Comparison of ENCODE assay signal across 8 cellular contexts in genomic region chr4:100093091-100093866, GRCh38.
DNase-seq lines count a peak whose midpoint lies in the region; ATAC-seq and TF ChIP-seq lines count a peak whose summit lies in the region.

No MANE protein-coding gene starts in this region.

- H3K36me3 Mint-ChIP-seq in activated CD4-positive, alpha-beta T cell treated with anti-CD3 and anti-CD28 coated beads, Interleukin-2, amount 10 ng/mL, durations not matched to agents 24 days and 14 days (ENCODE audit: low read depth): no peaks in the 10 kb centered on the region

- H3K27me3 ChIP-seq in colonic mucosa (no peaks in the 10 kb centered on the region), liver (ENCODE audit: control insufficient read depth in 4 of 4, insufficient read depth in 4 of 4, low read length in 3 of 4) (no peaks in the 10 kb centered on the region)

- TF ChIP-seq CTCF in colonic mucosa (IDR thresholded peaks at IDR 0.05) (peak; percentile 82), liver (IDR thresholded peaks at IDR 0.05; ENCODE audit: low read depth, low read length, missing input control) (peak; percentile 68)

- peaks cover 42% of the 10 kb centered on the region for H3K4me1 Mint-ChIP-seq in activated CD4-positive, alpha-beta T cell treated with anti-CD3 and anti-CD28 coated beads, Interleukin-2, amount 10 ng/mL, durations not matched to agents 24 days and 14 days

- DNase-seq in C1 segment of cervical spinal cord (lab: John Stamatoyannopoulos, UW) (peak in 11 of 14 donors; percentile 2 to 77 (median 20)), NCI-H524 (lab: John Stamatoyannopoulos, UW) (peak; percentile 69 to 82), colonic mucosa (peak; percentile 60)
- peak; percentile 94 for DNase-seq in activated CD4-positive, alpha-beta T cell treated with anti-CD3 and anti-CD28 coated beads, Interleukin-2, amount 10 ng/mL, durations not matched to agents 24 days and 14 days
- DNase-seq in stimulated activated CD4-positive, alpha-beta T cell treated with anti-CD3 and anti-CD28 coated beads, TNF-alpha, amount 100 ng/mL, for 1 hour (ENCODE audit: low read depth in 3 of 3, low spot score in 1 of 3): peak; percentile 51 to 75 (median 70)

- no peaks in the 10 kb centered on the region for H3K27me3 Mint-ChIP-seq in activated CD4-positive, alpha-beta T cell treated with anti-CD3 and anti-CD28 coated beads, Interleukin-2, amount 10 ng/mL, durations not matched to agents 24 days and 14 days

- 31% methylated on average over 8 of the region's 8 CpGs for WGBS in liver

- H3K36me3 ChIP-seq in colonic mucosa (no peaks in the 10 kb centered on the region), liver (ENCODE audit: control insufficient read depth in 4 of 4, insufficient read depth in 3 of 4, low read depth in 1 of 4, low read length in 3 of 4) (no peaks in the 10 kb centered on the region)

- peak overlapping the region; percentile 43 for H3K4me3 Mint-ChIP-seq in activated CD4-positive, alpha-beta T cell treated with anti-CD3 and anti-CD28 coated beads, Interleukin-2, amount 10 ng/mL, durations not matched to agents 24 days and 14 days

- peak overlapping the region; percentile 91 for H3K27ac Mint-ChIP-seq in activated CD4-positive, alpha-beta T cell treated with anti-CD3 and anti-CD28 coated beads, Interleukin-2, amount 10 ng/mL, durations not matched to agents 24 days and 14 days

- H3K27ac ChIP-seq in colonic mucosa (no peak overlapping the region), liver (ENCODE audit: low read depth in 1 of 2, low read length in 2 of 2) (no peak overlapping the region)

- peak; percentile 78 to 79 for TF ChIP-seq RAD21 in liver (IDR thresholded peaks at IDR 0.05)

- ATAC-seq in GM19372 (IDR thresholded peaks at IDR 0.05; ENCODE audit: low read depth, unreplicated experiment) (peak; percentile 77), HG03460 (IDR thresholded peaks at IDR 0.05; ENCODE audit: unreplicated experiment) (peak; percentile 88)

- H3K9me3 ChIP-seq in colonic mucosa (no peaks in the 10 kb centered on the region), liver (ENCODE audit: control insufficient read depth in 4 of 4, low read length in 3 of 4) (no peaks in the 10 kb centered on the region)

- no peak overlapping the region for H3K9ac ChIP-seq in colonic mucosa (ENCODE audit: low read depth in 2 of 2, low read length in 2 of 2)
- no peak overlapping the region for H3K9ac ChIP-seq in liver (ENCODE audit: low read depth in 1 of 2, low read length in 2 of 2)

- H3K9me3 Mint-ChIP-seq in activated CD4-positive, alpha-beta T cell treated with anti-CD3 and anti-CD28 coated beads, Interleukin-2, amount 10 ng/mL, durations not matched to agents 24 days and 14 days: no peaks in the 10 kb centered on the region

- H3K4me1 ChIP-seq in colonic mucosa (no peaks in the 10 kb centered on the region), liver (ENCODE audit: control insufficient read depth in 4 of 4, insufficient read depth in 4 of 4, low read length in 3 of 4) (peaks cover 0 to 3% (median 0%) of the 10 kb centered on the region in 4 donors)

- no peak overlapping the region for H3K4me3 ChIP-seq in colonic mucosa
- H3K4me3 ChIP-seq in liver (ENCODE audit: low read depth in 1 of 3, low read length in 3 of 3): no peak overlapping the region

- intact Hi-C loops in activated CD4-positive, alpha-beta T cell treated with anti-CD3 and anti-CD28 coated beads, Interleukin-2, amount 10 ng/mL, durations not matched to agents 24 days and 14 days (cut with micrococcal nuclease): loop anchor here (1.0 to 10.0 kb wide), 10 partner anchors 8 to 1639 kb away; partner anchors contain the start of genes DDIT4L, DNAJB14 and TRMT10A
- intact Hi-C loops in colonic mucosa (cut with DNase I): no loop called here

TF ChIP-seq in liver, 16 proteins besides CTCF, POLR2A, EP300 and RAD21:
- no peak for TF ChIP-seq TAF1 (conservative IDR thresholded peaks at IDR 0.05)
- TF ChIP-seq ATF3 (IDR thresholded peaks at IDR 0.05): no peak
- TF ChIP-seq SP1 (IDR thresholded peaks at IDR 0.05): no peak

Comparison
In these comparisons a context has a peak if more than half of its experiments do, and no peak if none do; other contexts are left out.
1. DNase-seq: peak in every context shown above with its lines; median percentile 94 in activated CD4-positive, alpha-beta T cell treated with anti-CD3 and anti-CD28 coated beads, Interleukin-2, amount 10 ng/mL, durations not matched to agents 24 days and 14 days; 76 in NCI-H524; 70 in stimulated activated CD4-positive, alpha-beta T cell treated with anti-CD3 and anti-CD28 coated beads, TNF-alpha, amount 100 ng/mL, for 1 hour; 60 in colonic mucosa; 20 in C1 segment of cervical spinal cord.